ENCODE assay signal across 11 cellular contexts in genomic region chr7:3162286-3162685, GRCh38.
A peak's percentile ranks its signal among the peaks of the same experiment; 100 is the strongest.
DNase-seq lines count a peak whose midpoint lies in the region; ATAC-seq and TF ChIP-seq lines count a peak whose summit lies in the region.
"Had no signal": no experiment of that assay in that cellular context is flagged by ENCODE, and none has a peak within 500 bp of the region (broad histone marks: within the 10 kb centered on the region; RNA-seq: fewer than 3 reads in every experiment).

No MANE protein-coding gene starts in this region.

- dilution Hi-C loops in mammary epithelial cell (cut with HindIII; ENCODE audit: low sequenced_read_pairs): no loop called here

- no peaks in the 10 kb centered on the region for H3K36me3 Mint-ChIP-seq in GM23338 (ENCODE audit: low read depth)
- H3K36me3 Mint-ChIP-seq: activated naive CD8-positive, alpha-beta T cell treated with anti-CD3 and anti-CD28 coated beads, Interleukin-2, amount 10 ng/mL, durations not matched to agents 7 days and 5 days had no signal

- no peaks in the 10 kb centered on the region for H4K20me1 ChIP-seq in GM23338 (replicated peaks; ENCODE audit: insufficient read depth)
- no peaks in the 10 kb centered on the region for H4K20me1 ChIP-seq in OCI-LY1 (ENCODE audit: insufficient read depth, low read length)
- H4K20me1 ChIP-seq in mammary epithelial cell (ENCODE audit: insufficient read depth, low read length): no peaks in the 10 kb centered on the region

- H3K4me3 Mint-ChIP-seq in GM23338: no peak overlapping the region
- H3K4me3 Mint-ChIP-seq: activated naive CD8-positive, alpha-beta T cell treated with anti-CD3 and anti-CD28 coated beads, Interleukin-2, amount 10 ng/mL, durations not matched to agents 7 days and 5 days had no signal

- WGBS in mammary epithelial cell (ENCODE audit: low coverage, missing lambda C conversion rate): 0% methylated on average over 1 of the region's 2 CpGs

- H3K9ac ChIP-seq in OCI-LY1 (ENCODE audit: low read length) (no peak overlapping the region), mammary epithelial cell (ENCODE audit: insufficient read depth, low read length) (no peak overlapping the region)
- H3K9ac ChIP-seq: parathyroid adenoma had no signal

- H3K4me3 ChIP-seq in GM23338 (no peak overlapping the region), OCI-LY1 (ENCODE audit: low read depth, low read length, poor library complexity, severe bottlenecking) (no peak overlapping the region), fibroblast of villous mesenchyme (ENCODE audit: low read depth, low read length) (no peak overlapping the region), mammary epithelial cell (replicated peaks in 1 of 3; ENCODE audit: insufficient read depth in 1 of 3, low read depth in 2 of 3, low read length in 3 of 3) (no peak overlapping the region)

- DNase-seq in NCI-H748 (lab: John Stamatoyannopoulos, UW; ENCODE audit: unreplicated experiment) (peak; percentile 16), NCI-H748 treated with DMSO at 0.1 percent for 48 hours (lab: John Stamatoyannopoulos, UW) (no peak), GM23338 (ENCODE audit: low spot score) (peak; percentile 65), fibroblast of villous mesenchyme (ENCODE audit: low read depth) (peak; percentile 35), COLO829 (ENCODE audit: low spot score) (no peak), mammary epithelial cell (no peak)
- no peak for DNase-seq in stimulated activated naive CD4-positive, alpha-beta T cell treated with Interleukin-2 at 50 U/mL for 16 hours (lab: John Stamatoyannopoulos, UW)
- DNase-seq: activated naive CD8-positive, alpha-beta T cell treated with anti-CD3 and anti-CD28 coated beads, Interleukin-2, amount 10 ng/mL, durations not matched to agents 7 days and 5 days; hippocampal formation had no signal

- H3K4me1 ChIP-seq in GM23338 (ENCODE audit: insufficient read depth): no peaks in the 10 kb centered on the region
- no peaks in the 10 kb centered on the region for H3K4me1 ChIP-seq in OCI-LY1 (ENCODE audit: insufficient read depth, low read length, severe bottlenecking)
- H3K4me1 ChIP-seq in mammary epithelial cell (ENCODE audit: insufficient read depth, low read length): no peaks in the 10 kb centered on the region
- H3K4me1 ChIP-seq: parathyroid adenoma had no signal

- H3K27me3 ChIP-seq in GM23338 (ENCODE audit: insufficient read depth) (no peaks in the 10 kb centered on the region), OCI-LY1 (ENCODE audit: insufficient read depth, low read length) (peaks cover 4% of the 10 kb centered on the region), mammary epithelial cell (ENCODE audit: insufficient read depth, low read length) (no peaks in the 10 kb centered on the region)

- in situ Hi-C loops in mammary epithelial cell (cut with MboI; ENCODE audit: low sequenced_read_pairs in 2 of 2): no loop called here

- H3F3A ChIP-seq in GM23338 (replicated peaks; ENCODE audit: low read depth) (no peaks in the 10 kb centered on the region), OCI-LY1 (ENCODE audit: insufficient read depth, low read length) (no peaks in the 10 kb centered on the region)

- H3K27me3 Mint-ChIP-seq in GM23338 (ENCODE audit: insufficient read depth, low read depth, poor library complexity): peaks cover 2% of the 10 kb centered on the region

- H3K27ac Mint-ChIP-seq in GM23338: no peak overlapping the region
- H3K27ac Mint-ChIP-seq: activated naive CD8-positive, alpha-beta T cell treated with anti-CD3 and anti-CD28 coated beads, Interleukin-2, amount 10 ng/mL, durations not matched to agents 7 days and 5 days had no signal

- H3K9me3 ChIP-seq in OCI-LY1 (ENCODE audit: low read length) (no peaks in the 10 kb centered on the region), mammary epithelial cell (replicated peaks; ENCODE audit: insufficient read depth, low read length) (peaks cover 8% of the 10 kb centered on the region)

- no peak overlapping the region for H3K27ac ChIP-seq in GM23338 (ENCODE audit: low read depth)
- H3K27ac ChIP-seq in OCI-LY1 (ENCODE audit: low read depth, low read length, poor library complexity, severe bottlenecking): no peak overlapping the region
- no peak overlapping the region for H3K27ac ChIP-seq in mammary epithelial cell (ENCODE audit: insufficient read depth, low read depth, low read length)
- H3K27ac ChIP-seq: parathyroid adenoma had no signal

- CTCF ChIA-PET in mammary epithelial cell (lab: Charles Lee; ENCODE audit: low non-redundant PET): no interaction called here

- no TSS peak for BruUV-seq in mammary epithelial cell (replicated peaks; lab: Mats Ljungman, UMichigan)

- intact Hi-C loops in mammary epithelial cell (cut with micrococcal nuclease): no loop called here

- no peak overlapping the region for H2AFZ ChIP-seq in GM23338
- no peak overlapping the region for H2AFZ ChIP-seq in OCI-LY1 (ENCODE audit: low read length)
- no peak overlapping the region for H2AFZ ChIP-seq in mammary epithelial cell (ENCODE audit: low read depth, low read length)
- H2AFZ ChIP-seq: parathyroid adenoma had no signal

- peak; percentile 50 to 65 for TF ChIP-seq CTCF in GM23338 (conservative IDR thresholded peaks at IDR 0.05; ENCODE audit: low read depth in 2 of 2)
- peak; percentile 39; the same call in 1 of the 2 replicates for TF ChIP-seq CTCF in OCI-LY1 (IDR thresholded peaks at IDR 0.05; ENCODE audit: low read length)
- TF ChIP-seq CTCF in fibroblast of villous mesenchyme (IDR thresholded peaks at IDR 0.05; ENCODE audit: insufficient read depth, low read depth, low read length): peak; percentile 64
- TF ChIP-seq CTCF in mammary epithelial cell (conservative IDR thresholded peaks at IDR 0.05 in 1 of 2, IDR thresholded peaks at IDR 0.05 in 1 of 2; ENCODE audit: extremely low read depth in 1 of 2, insufficient read depth in 1 of 2, low read depth in 1 of 2, low read length in 2 of 2): no peak

- H3K9me2 ChIP-seq in GM23338 (ENCODE audit: insufficient read depth) (no peaks in the 10 kb centered on the region), OCI-LY1 (ENCODE audit: low read depth, low read length) (no peaks in the 10 kb centered on the region)

- H3K4me1 Mint-ChIP-seq in GM23338: peaks cover 11% of the 10 kb centered on the region

- H3K36me3 ChIP-seq in GM23338 (ENCODE audit: insufficient read depth) (no peaks in the 10 kb centered on the region), OCI-LY1 (ENCODE audit: insufficient read depth, low read length) (no peaks in the 10 kb centered on the region), mammary epithelial cell (ENCODE audit: insufficient read depth, low read length) (no peaks in the 10 kb centered on the region)

- ATAC-seq in GM23338: peak; percentile 49; the same call in 2 of the 3 replicates

- peaks cover 13% of the 10 kb centered on the region; the same call in 2 of the 3 replicates for H3K9me3 Mint-ChIP-seq in GM23338

- H3K4me2 ChIP-seq in GM23338: no peak overlapping the region
- H3K4me2 ChIP-seq in OCI-LY1 (ENCODE audit: low read length): no peak overlapping the region
- H3K4me2 ChIP-seq in mammary epithelial cell (ENCODE audit: insufficient read depth, low read depth, low read length): no peak overlapping the region

- H3K79me2 ChIP-seq in GM23338 (replicated peaks; ENCODE audit: insufficient read depth): no peaks in the 10 kb centered on the region
- no peaks in the 10 kb centered on the region for H3K79me2 ChIP-seq in OCI-LY1 (ENCODE audit: insufficient read depth, low read length)
- no peaks in the 10 kb centered on the region for H3K79me2 ChIP-seq in mammary epithelial cell (ENCODE audit: insufficient read depth, low read length)
- H3K79me2 ChIP-seq: parathyroid adenoma had no signal

TF ChIP-seq in GM23338, 12 proteins besides CTCF, POLR2A, EP300 and RAD21 (continues in another document):
- TF ChIP-seq JUNB (IDR thresholded peaks at IDR 0.05; ENCODE audit: unreplicated experiment) (no peak), EZH2 (IDR thresholded peaks at IDR 0.05; ENCODE audit: low read depth, unreplicated experiment) (no peak), STAT1 (IDR thresholded peaks at IDR 0.05; ENCODE audit: unreplicated experiment) (no peak), ZNF114 (CRISPR knock-in tag; IDR thresholded peaks at IDR 0.05) (no peak), ZNF331 (CRISPR knock-in tag; IDR thresholded peaks at IDR 0.05; ENCODE audit: low read depth) (no peak), POLR2AphosphoS5 (IDR thresholded peaks at IDR 0.05; ENCODE audit: low read depth) (no peak)
- TF ChIP-seq, protein P1, sequence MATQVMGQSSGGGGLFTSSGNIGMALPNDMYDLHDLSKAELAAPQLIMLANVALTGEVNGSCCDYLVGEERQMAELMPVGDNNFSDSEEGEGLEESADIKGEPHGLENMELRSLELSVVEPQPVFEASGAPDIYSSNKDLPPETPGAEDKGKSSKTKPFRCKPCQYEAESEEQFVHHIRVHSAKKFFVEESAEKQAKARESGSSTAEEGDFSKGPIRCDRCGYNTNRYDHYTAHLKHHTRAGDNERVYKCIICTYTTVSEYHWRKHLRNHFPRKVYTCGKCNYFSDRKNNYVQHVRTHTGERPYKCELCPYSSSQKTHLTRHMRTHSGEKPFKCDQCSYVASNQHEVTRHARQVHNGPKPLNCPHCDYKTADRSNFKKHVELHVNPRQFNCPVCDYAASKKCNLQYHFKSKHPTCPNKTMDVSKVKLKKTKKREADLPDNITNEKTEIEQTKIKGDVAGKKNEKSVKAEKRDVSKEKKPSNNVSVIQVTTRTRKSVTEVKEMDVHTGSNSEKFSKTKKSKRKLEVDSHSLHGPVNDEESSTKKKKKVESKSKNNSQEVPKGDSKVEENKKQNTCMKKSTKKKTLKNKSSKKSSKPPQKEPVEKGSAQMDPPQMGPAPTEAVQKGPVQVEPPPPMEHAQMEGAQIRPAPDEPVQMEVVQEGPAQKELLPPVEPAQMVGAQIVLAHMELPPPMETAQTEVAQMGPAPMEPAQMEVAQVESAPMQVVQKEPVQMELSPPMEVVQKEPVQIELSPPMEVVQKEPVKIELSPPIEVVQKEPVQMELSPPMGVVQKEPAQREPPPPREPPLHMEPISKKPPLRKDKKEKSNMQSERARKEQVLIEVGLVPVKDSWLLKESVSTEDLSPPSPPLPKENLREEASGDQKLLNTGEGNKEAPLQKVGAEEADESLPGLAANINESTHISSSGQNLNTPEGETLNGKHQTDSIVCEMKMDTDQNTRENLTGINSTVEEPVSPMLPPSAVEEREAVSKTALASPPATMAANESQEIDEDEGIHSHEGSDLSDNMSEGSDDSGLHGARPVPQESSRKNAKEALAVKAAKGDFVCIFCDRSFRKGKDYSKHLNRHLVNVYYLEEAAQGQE (IDR thresholded peaks at IDR 0.05; ENCODE audit: unreplicated experiment): no peak

Comparison
In these comparisons a context has a peak if more than half of its experiments do, and no peak if none do; other contexts are left out.
1. DNase-seq: peak in NCI-H748 (single experiment), GM23338 (single experiment) and fibroblast of villous mesenchyme (single experiment); none in NCI-H748 treated with DMSO at 0.1 percent for 48 hours (single experiment), COLO829 (single experiment), mammary epithelial cell (single experiment) and stimulated activated naive CD4-positive, alpha-beta T cell treated with Interleukin-2 at 50 U/mL for 16 hours (single experiment).
2. CTCF ChIP-seq: peak in GM23338 (2 of 2), OCI-LY1 (single experiment) and fibroblast of villous mesenchyme (single experiment); none in mammary epithelial cell (0 of 2).